10 cellular contexts compared by ENCODE assay signal in the genomic region with DNA sequence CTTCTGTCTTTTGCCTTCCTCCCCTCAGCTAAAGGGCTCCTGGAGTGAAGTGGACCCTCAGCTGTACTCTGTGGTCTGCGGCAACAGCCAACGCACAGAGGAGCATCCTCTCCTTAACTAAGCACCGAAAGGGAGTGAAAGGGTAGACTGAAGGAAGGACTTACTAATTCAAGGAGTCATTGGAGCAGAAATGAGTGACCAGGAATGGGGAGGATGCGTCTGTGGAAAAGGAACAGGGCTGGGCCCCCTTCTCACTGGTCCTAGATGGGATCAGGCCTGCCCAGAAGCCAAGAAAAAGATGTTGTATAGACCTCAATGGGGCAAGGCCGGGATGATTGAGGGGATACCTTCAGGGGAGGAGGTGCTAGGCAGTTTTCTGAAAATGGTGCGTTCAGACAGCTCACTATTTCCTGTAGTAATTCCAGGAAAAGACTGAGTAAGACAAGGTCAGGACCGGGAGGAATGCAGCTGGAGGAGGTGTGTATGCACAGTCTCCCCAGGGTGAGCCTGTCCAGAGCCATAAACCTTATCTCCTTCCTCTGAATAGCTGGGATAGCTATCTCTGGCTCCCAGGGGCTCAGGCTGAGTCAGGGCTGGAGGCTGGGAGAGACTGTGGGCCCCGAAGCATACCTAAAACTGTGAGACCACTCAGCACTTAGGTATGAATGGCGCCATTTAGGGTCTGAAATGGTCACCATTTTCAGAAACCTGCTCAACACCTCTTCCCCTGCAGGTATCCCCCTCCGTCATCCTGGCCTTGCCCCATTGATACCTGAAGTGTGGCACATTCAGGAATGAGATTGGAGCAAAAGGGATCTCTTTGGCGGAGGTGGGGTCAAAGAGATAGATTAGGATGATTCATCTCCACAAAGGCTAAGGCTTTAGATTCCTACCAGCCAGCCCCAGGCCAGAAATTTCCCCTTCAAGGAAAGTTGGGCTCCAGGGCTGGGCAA. TPM values are rescaled to one million over a fixed set of nuclear protein-coding genes. Genes with fewer than 3 reads are reported as not detected.
DNase-seq lines count a peak whose midpoint lies in the region; ATAC-seq and TF ChIP-seq lines count a peak whose summit lies in the region.
"Had no signal": no experiment of that assay in that cellular context is flagged by ENCODE, and none has a peak within 500 bp of the region (broad histone marks: within the 10 kb centered on the region; RNA-seq: fewer than 3 reads in every experiment).

No MANE protein-coding gene starts in this region.

- TF ChIP-seq CTCF in cardiac muscle cell (IDR thresholded peaks at IDR 0.05; ENCODE audit: low read depth, low read length) = no peak
- no peak for TF ChIP-seq CTCF in left ventricle myocardium inferior (IDR thresholded peaks at IDR 0.05; ENCODE audit: borderline replicate concordance)
- no peak for TF ChIP-seq CTCF in upper lobe of left lung (IDR thresholded peaks at IDR 0.05)

- POLR2A ChIA-PET in T-cell (lab: Charles Lee) = no interaction called here

- no peaks in the 10 kb centered on the region for H3K36me3 Mint-ChIP-seq in T-cell

- no peak for TF ChIP-seq POLR2A in upper lobe of left lung (IDR thresholded peaks at IDR 0.05)

- H3K4me3 ChIP-seq in cardiac muscle cell (no peak overlapping the region), left ventricle myocardium inferior (no peak overlapping the region), adipocyte (ENCODE audit: low read length) (no peak overlapping the region), upper lobe of left lung (no peak overlapping the region)
- H3K4me3 ChIP-seq: BLaER1 had no signal

- CTCF ChIA-PET in T-cell (lab: Charles Lee) = interaction anchor here in 1 of 2 donors (0.7 kb wide), 1 partner anchor 335 kb away, joined by 3 read pairs; no protein-coding TSS in a partner anchor

- TF ChIP-seq EP300 in upper lobe of left lung (IDR thresholded peaks at IDR 0.05) = no peak

- H3K27ac ChIP-seq in cardiac muscle cell = peak overlapping the region; percentile 99
- H3K27ac ChIP-seq in left ventricle myocardium inferior (replicated peaks) = no peak overlapping the region
- H3K27ac ChIP-seq in upper lobe of left lung = peak overlapping the region; percentile 43 to 85 (median 70)
- H3K27ac ChIP-seq: BLaER1 had no signal

- peak overlapping the region; percentile 33 for H3K9ac ChIP-seq in adipocyte (ENCODE audit: low read length)
- H3K9ac ChIP-seq: BLaER1 had no signal

- no peaks in the 10 kb centered on the region for H3K4me1 Mint-ChIP-seq in T-cell

- H3K36me3 ChIP-seq in cardiac muscle cell (no peaks in the 10 kb centered on the region), left ventricle myocardium inferior (no peaks in the 10 kb centered on the region), adipocyte (ENCODE audit: control insufficient read depth, insufficient read depth, low read length, severe bottlenecking) (no peaks in the 10 kb centered on the region), upper lobe of left lung (no peaks in the 10 kb centered on the region)
- H3K36me3 ChIP-seq: BLaER1 had no signal

- intact Hi-C loops in left ventricle myocardium inferior (cut with micrococcal nuclease) = no loop called here

- ATAC-seq in upper lobe of left lung (ENCODE audit: low FRiP score in 2 of 2) (no peak), HG03139 (IDR thresholded peaks at IDR 0.05; ENCODE audit: unreplicated experiment) (no peak), T-cell (replicated peaks in 1 of 4) (no peak)

- H3K4me1 ChIP-seq in cardiac muscle cell (ENCODE audit: low read depth) (peaks cover 41% of the 10 kb centered on the region), left ventricle myocardium inferior (peaks cover 38% of the 10 kb centered on the region), adipocyte (ENCODE audit: control insufficient read depth, insufficient read depth, low read length) (peaks cover 31% of the 10 kb centered on the region), upper lobe of left lung (peaks cover 15 to 31% (median 28%) of the 10 kb centered on the region in 4 donors)

- WGBS in upper lobe of left lung, 2 donors = 76 to 81% methylated on average over 11 of the region's 11 CpGs

- H3K9me3 Mint-ChIP-seq in T-cell = no peaks in the 10 kb centered on the region

- no peak overlapping the region for H3K27ac Mint-ChIP-seq in T-cell

- H3K27me3 Mint-ChIP-seq in T-cell = peaks cover 6 to 7% of the 10 kb centered on the region in 2 donors

- H3K27me3 ChIP-seq in cardiac muscle cell = no peaks in the 10 kb centered on the region
- no peaks in the 10 kb centered on the region for H3K27me3 ChIP-seq in left ventricle myocardium inferior (ENCODE audit: low read depth)
- H3K27me3 ChIP-seq in adipocyte (replicated peaks; ENCODE audit: control insufficient read depth, insufficient read depth, low read length) = no peaks in the 10 kb centered on the region
- no peaks in the 10 kb centered on the region for H3K27me3 ChIP-seq in upper lobe of left lung
- H3K27me3 ChIP-seq: BLaER1 had no signal

- no peaks in the 10 kb centered on the region for H3K9me3 ChIP-seq in cardiac muscle cell (ENCODE audit: low read depth)
- H3K9me3 ChIP-seq in left ventricle myocardium inferior (replicated peaks) = no peaks in the 10 kb centered on the region
- H3K9me3 ChIP-seq in adipocyte (ENCODE audit: control insufficient read depth, low read length) = no peaks in the 10 kb centered on the region
- H3K9me3 ChIP-seq in upper lobe of left lung = no peaks in the 10 kb centered on the region
- H3K9me3 ChIP-seq: BLaER1 had no signal

- no peak overlapping the region for H3K4me3 Mint-ChIP-seq in T-cell

- DNase-seq in cardiac muscle cell (ENCODE audit: low read depth in 1 of 2, low spot score in 1 of 2) = peak; percentile 84 to 94
- no peak for DNase-seq in left ventricle myocardium inferior
- DNase-seq in adipocyte (ENCODE audit: low read depth) = peak; percentile 53
- DNase-seq in iris pigment epithelial cell (ENCODE audit: low read depth) = peak; percentile 85
- DNase-seq in upper lobe of left lung = no peak
- DNase-seq in dedifferentiated amniotic fluid mesenchymal stem cell (ENCODE audit: extremely low spot score) = no peak
- no peak for DNase-seq in T-cell
- DNase-seq: activated CD4-positive, alpha-beta T cell treated with anti-CD3 and anti-CD28 coated beads for 48 hours had no signal

RNA-seq across cellular contexts. Expression of a gene that starts 20.2 kb away (rescaled TPM):
- total RNA-seq in cardiac muscle cell (480 and 946 TPM in 2 replicates), left ventricle myocardium inferior (63.4 TPM), upper lobe of left lung (1,000 to 10,000 TPM in 1 of 6 donors, 100 to 1,000 TPM in 4, 10 to 100 TPM in 1; 90.1 to 1,458 (median 358) TPM), T-cell (10 to 100 TPM in 2 of 5 donors, 1 to 10 TPM in 1, under 1 TPM in 2; 0.42 to 13.3 (median 8.0) TPM)
- polyA plus RNA-seq in cardiac muscle cell = 728 and 1,480 TPM in 2 replicates

RNA-seq across cellular contexts. Expression of a gene that starts 23.9 kb away (rescaled TPM):
- total RNA-seq in cardiac muscle cell = 310 and 601 TPM in 2 replicates
- polyA plus RNA-seq in cardiac muscle cell = 472 and 838 TPM in 2 replicates
- total RNA-seq in left ventricle myocardium inferior = 3.7 TPM
- 1,000 to 10,000 TPM in 1 of 6 donors, 100 to 1,000 TPM in 4, 10 to 100 TPM in 1; 99.5 to 1,221 (median 355) TPM for total RNA-seq in upper lobe of left lung
- total RNA-seq in T-cell = 10 to 100 TPM in 3 of 5 donors, 1 to 10 TPM in 2; 3.0 to 14.9 (median 11.8) TPM

Comparison
In these comparisons a context has a peak if more than half of its experiments do, and no peak if none do; other contexts are left out.
1. DNase-seq: peak in cardiac muscle cell (2 of 2), adipocyte (single experiment) and iris pigment epithelial cell (single experiment); none in left ventricle myocardium inferior (single experiment), upper lobe of left lung (0 of 2), dedifferentiated amniotic fluid mesenchymal stem cell (single experiment) and T-cell (0 of 34).
2. RNA of a gene that starts 23.9 kb away (total RNA-seq): 99.5 to 1,221 TPM in upper lobe of left lung and 310 to 601 TPM in cardiac muscle cell; 3.0 to 14.9 TPM in T-cell and 3.7 TPM in left ventricle myocardium inferior (single experiment); every median in the first group is over 4 times any median in the second.